In genomic region chr4:2948895-2949781, GRCh38 we compare ENCODE assay signal across 8 cellular contexts. TPM values are rescaled to one million over a fixed set of nuclear protein-coding genes. Genes with fewer than 3 reads are reported as not detected.
DNase-seq lines count a peak whose midpoint lies in the region; ATAC-seq and TF ChIP-seq lines count a peak whose summit lies in the region.

No MANE protein-coding gene starts in this region.

- no peak overlapping the region for H3K4me3 Mint-ChIP-seq in naive thymus-derived CD4-positive, alpha-beta T cell
- H3K4me3 Mint-ChIP-seq in T-helper 17 cell, result no peak overlapping the region

- H3K4me1 Mint-ChIP-seq in naive thymus-derived CD4-positive, alpha-beta T cell, result peaks cover under 1 to 17% (median 5%) of the 10 kb centered on the region in 7 donors
- peaks cover 6% of the 10 kb centered on the region for H3K4me1 Mint-ChIP-seq in T-helper 17 cell

- H3K4me3 ChIP-seq in DND-41 (ENCODE audit: low read depth in 1 of 2, low read length in 2 of 2), result no peak overlapping the region
- H3K4me3 ChIP-seq in naive thymus-derived CD4-positive, alpha-beta T cell (ENCODE audit: low read length), result no peak overlapping the region

- intact Hi-C loops in naive thymus-derived CD4-positive, alpha-beta T cell (cut with micrococcal nuclease), result no loop called here

- DNase-seq in DND-41 (no peak), M059J (ENCODE audit: low read depth) (peak; percentile 32), cerebellar cortex (ENCODE audit: low spot score) (peak; percentile 90), NCI-H524 treated with DMSO at 0.1 percent for 48 hours (lab: John Stamatoyannopoulos, UW) (no peak), T-helper 17 cell (no peak)
- DNase-seq in naive thymus-derived CD4-positive, alpha-beta T cell, result no peak

- H3K36me3 ChIP-seq in DND-41 (ENCODE audit: insufficient read depth, low read length), result peaks cover 96% of the 10 kb centered on the region
- peaks cover 35 to 97% (median 42%) of the 10 kb centered on the region in 3 experiments for H3K36me3 ChIP-seq in naive thymus-derived CD4-positive, alpha-beta T cell (ENCODE audit: control insufficient read depth in 2 of 3, insufficient read depth in 3 of 3, low read length in 3 of 3)

- H3K79me2 ChIP-seq in DND-41 (ENCODE audit: insufficient read depth, low read length), result peaks cover 13% of the 10 kb centered on the region; the same call in 1 of the 2 replicates

- H3K27ac ChIP-seq in DND-41 (ENCODE audit: low read length), result no peak overlapping the region
- no peak overlapping the region for H3K27ac ChIP-seq in naive thymus-derived CD4-positive, alpha-beta T cell (ENCODE audit: low read depth, low read length)

- ATAC-seq in DND-41 (ENCODE audit: insufficient read depth, low read depth) (peak; percentile 62; the same call in 2 of the 3 replicates), GM18502 (IDR thresholded peaks at IDR 0.05; ENCODE audit: poor library complexity, unreplicated experiment) (no peak), GM21367 (IDR thresholded peaks at IDR 0.05; ENCODE audit: unreplicated experiment) (no peak), T-helper 17 cell (no peak)
- peak; percentile 45 for ATAC-seq in naive thymus-derived CD4-positive, alpha-beta T cell

- CTCF ChIA-PET in naive thymus-derived CD4-positive, alpha-beta T cell (lab: Charles Lee), result interaction anchor here (0.6 kb wide), 1 partner anchor 530 kb away, joined by 5 read pairs; the partner anchor contains the start of gene CFAP99

- no peaks in the 10 kb centered on the region for H3K4me1 ChIP-seq in DND-41 (ENCODE audit: insufficient read depth, low read length)
- H3K4me1 ChIP-seq in naive thymus-derived CD4-positive, alpha-beta T cell (ENCODE audit: control insufficient read depth in 2 of 2, insufficient read depth in 2 of 2, low read length in 2 of 2), result no peaks in the 10 kb centered on the region

- H3K4me2 ChIP-seq in DND-41 (ENCODE audit: insufficient read depth, low read length), result no peak overlapping the region

- H3K27ac Mint-ChIP-seq in naive thymus-derived CD4-positive, alpha-beta T cell, result peak overlapping the region in 2 of 9 donors; percentile 4 to 38
- H3K27ac Mint-ChIP-seq in T-helper 17 cell, result no peak overlapping the region

- H3K9me3 ChIP-seq in DND-41 (ENCODE audit: insufficient read depth, low read length, severe bottlenecking), result no peaks in the 10 kb centered on the region
- no peaks in the 10 kb centered on the region for H3K9me3 ChIP-seq in naive thymus-derived CD4-positive, alpha-beta T cell (ENCODE audit: control insufficient read depth in 2 of 3, low read length in 3 of 3)
- no peaks in the 10 kb centered on the region for H3K9me3 ChIP-seq in T-helper 17 cell (ENCODE audit: control insufficient read depth, low read length, poor library complexity, severe bottlenecking)

- H3K9me3 Mint-ChIP-seq in naive thymus-derived CD4-positive, alpha-beta T cell, result no peaks in the 10 kb centered on the region

- peak; percentile 57 for TF ChIP-seq CTCF in DND-41 (IDR thresholded peaks at IDR 0.05; ENCODE audit: borderline replicate concordance, extremely low read depth, low read length, poor library complexity, severe bottlenecking)

- POLR2A ChIA-PET in naive thymus-derived CD4-positive, alpha-beta T cell (lab: Charles Lee), result interaction anchor here (0.6 to 1.0 kb wide), 3 partner anchors 12 to 1963 kb away, joined by 3 to 4 read pairs (median 3); no protein-coding TSS in a partner anchor

- no peaks in the 10 kb centered on the region for H3K27me3 Mint-ChIP-seq in naive thymus-derived CD4-positive, alpha-beta T cell
- no peaks in the 10 kb centered on the region for H3K27me3 Mint-ChIP-seq in T-helper 17 cell

- no peak overlapping the region for H2AFZ ChIP-seq in DND-41 (ENCODE audit: low read depth, low read length)

- H3K9ac ChIP-seq in DND-41 (ENCODE audit: low read depth, low read length), result no peak overlapping the region

- H4K20me1 ChIP-seq in DND-41 (ENCODE audit: insufficient read depth, low read length), result peaks cover 54% of the 10 kb centered on the region

- no peaks in the 10 kb centered on the region for H3K27me3 ChIP-seq in DND-41 (ENCODE audit: insufficient read depth, low read length, poor library complexity)
- H3K27me3 ChIP-seq in naive thymus-derived CD4-positive, alpha-beta T cell (ENCODE audit: control insufficient read depth in 2 of 2, insufficient read depth in 2 of 2, low read length in 2 of 2), result no peaks in the 10 kb centered on the region

- H3K36me3 Mint-ChIP-seq in naive thymus-derived CD4-positive, alpha-beta T cell, result peaks cover 17 to 56% (median 31%) of the 10 kb centered on the region in 5 donors
- peaks cover 18% of the 10 kb centered on the region for H3K36me3 Mint-ChIP-seq in T-helper 17 cell (ENCODE audit: low read depth)

RNA-seq across cellular contexts. Expression of gene NOP14, which starts 14.1 kb away (rescaled TPM):
- total RNA-seq in M059J (2014; rRNA removed; shearing (Covaris generic)), result 12.3 and 18.0 TPM in 2 replicates
- 10 to 100 TPM; 23.1 to 59.8 (median 43.9) TPM for total RNA-seq in naive thymus-derived CD4-positive, alpha-beta T cell
- polyA plus RNA-seq in naive thymus-derived CD4-positive, alpha-beta T cell, result 10 to 100 TPM; 12.6 to 33.7 TPM
- total RNA-seq in T-helper 17 cell, result 10 to 100 TPM; 32.8 to 34.0 TPM

RNA-seq across cellular contexts. Expression of gene GRK4, which starts 14.2 kb away (rescaled TPM):
- total RNA-seq in M059J (2014; rRNA removed; shearing (Covaris generic)), result 0.74 and 2.5 TPM in 2 replicates
- 1 to 10 TPM; 1.7 to 4.0 (median 2.8) TPM for total RNA-seq in naive thymus-derived CD4-positive, alpha-beta T cell
- 1 to 10 TPM; 1.7 to 2.1 TPM for polyA plus RNA-seq in naive thymus-derived CD4-positive, alpha-beta T cell
- 1 to 10 TPM; 1.7 to 3.6 TPM for total RNA-seq in T-helper 17 cell

Comparison
In these comparisons a context has a peak if more than half of its experiments do, and no peak if none do; other contexts are left out.
1. ATAC-seq: peak in DND-41 (single experiment) and naive thymus-derived CD4-positive, alpha-beta T cell (single experiment); none in GM18502 (single experiment), GM21367 (single experiment) and T-helper 17 cell (single experiment).
2. DNase-seq: peak in M059J (single experiment) and cerebellar cortex (single experiment); none in DND-41 (single experiment), naive thymus-derived CD4-positive, alpha-beta T cell (0 of 9), NCI-H524 treated with DMSO at 0.1 percent for 48 hours (single experiment) and T-helper 17 cell (0 of 3).